In the genomic region with DNA sequence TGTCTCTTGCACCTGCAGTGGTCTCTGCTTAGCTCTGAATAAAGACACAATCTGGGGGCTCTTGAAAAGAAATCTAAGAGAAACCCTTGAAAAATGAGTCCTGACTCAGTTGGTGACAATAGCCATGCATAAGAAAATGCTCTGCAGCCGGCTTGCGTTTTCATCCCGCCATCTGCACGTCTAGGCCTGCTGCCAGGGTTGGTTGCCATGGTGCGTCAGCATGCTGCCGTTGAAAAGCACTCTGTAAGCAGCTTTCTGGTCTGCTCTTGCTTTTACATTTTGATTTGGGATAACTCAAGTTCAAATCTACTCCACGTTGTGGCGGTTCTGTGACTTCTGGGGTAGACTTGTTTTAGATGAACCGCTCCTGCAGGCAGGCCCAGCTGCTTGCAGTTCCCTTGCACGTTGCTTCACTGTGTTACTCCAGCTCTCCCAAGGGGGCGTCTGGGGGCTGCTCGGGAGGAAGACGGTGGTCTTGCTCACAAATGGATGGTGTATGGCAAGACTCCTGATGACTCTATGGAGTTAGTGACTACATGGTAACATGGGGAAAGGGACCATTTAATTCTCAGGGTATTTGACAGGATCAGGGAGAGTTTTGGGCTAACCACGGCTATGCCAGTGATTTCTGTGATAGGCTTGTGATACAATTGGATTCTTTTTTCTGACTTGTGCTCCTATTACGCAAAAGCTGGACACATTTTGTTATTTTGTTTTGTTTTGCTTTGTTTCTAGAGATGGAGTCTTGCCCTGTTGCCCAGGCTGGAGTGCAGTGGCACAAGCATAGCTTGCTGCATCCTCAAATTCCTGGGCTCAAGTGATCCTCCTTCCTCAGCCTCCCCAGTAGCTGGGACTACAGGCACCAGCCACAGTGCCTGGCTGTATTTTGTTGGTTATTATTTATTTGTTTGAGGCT, we compare ENCODE assay signal across 9 cellular contexts. TPM values are rescaled to one million over a fixed set of nuclear protein-coding genes. Genes with fewer than 3 reads are reported as not detected.
A peak's percentile ranks its signal among the peaks of the same experiment; 100 is the strongest.
DNase-seq lines count a peak whose midpoint lies in the region; ATAC-seq and TF ChIP-seq lines count a peak whose summit lies in the region.
"Had no signal": no experiment of that assay in that cellular context is flagged by ENCODE, and none has a peak within 500 bp of the region (broad histone marks: within the 10 kb centered on the region; RNA-seq: fewer than 3 reads in every experiment).

No MANE protein-coding gene starts in this region.

- H3K4me3 ChIP-seq in left lung = no peak overlapping the region
- H3K4me3 ChIP-seq in aorta (ENCODE audit: low read length in 2 of 2) = no peak overlapping the region
- no peak overlapping the region for H3K4me3 ChIP-seq in spleen

- H3K9me3 ChIP-seq in left lung = no peaks in the 10 kb centered on the region
- H3K9me3 ChIP-seq in aorta (ENCODE audit: control insufficient read depth, low read length) = no peaks in the 10 kb centered on the region
- H3K9me3 ChIP-seq in spleen = no peaks in the 10 kb centered on the region

- H3K4me3 Mint-ChIP-seq in MCF 10A (ENCODE audit: unreplicated experiment) = no peak overlapping the region

- no peaks in the 10 kb centered on the region for H3K4me1 Mint-ChIP-seq in MCF 10A (ENCODE audit: insufficient read depth, unreplicated experiment)

- H3K36me3 ChIP-seq in left lung (no peaks in the 10 kb centered on the region), aorta (ENCODE audit: control insufficient read depth in 1 of 2, insufficient read depth in 2 of 2, low read length in 1 of 2) (no peaks in the 10 kb centered on the region), spleen (peaks cover 0 to 1% (median 0%) of the 10 kb centered on the region in 6 donors)

- H3K27me3 ChIP-seq in left lung (no peaks in the 10 kb centered on the region), aorta (ENCODE audit: control insufficient read depth in 1 of 2, insufficient read depth in 2 of 2, low read length in 1 of 2) (no peaks in the 10 kb centered on the region), spleen (replicated peaks in 1 of 7) (no peaks in the 10 kb centered on the region)

- 16 to 21% methylated on average over 15 of the region's 15 CpGs for WGBS in aorta, 2 donors
- WGBS in spleen, 5 donors = 42 to 72% (median 63%) methylated on average over 15 of the region's 15 CpGs

- POLR2A ChIA-PET in MCF 10A (lab: Yijun Ruan, JAX) = interaction anchor here (0.7 to 1.0 kb wide), 4 partner anchors 13 to 157 kb away, joined by 3 to 5 read pairs (median 3); no protein-coding TSS in a partner anchor

- DNase-seq in DMS53 (lab: John Stamatoyannopoulos, UW) (peak; percentile 79), DMS53 treated with DMSO at 0.1 percent for 48 hours (lab: John Stamatoyannopoulos, UW; ENCODE audit: unreplicated experiment) (no peak), MCF 10A (ENCODE audit: unreplicated experiment) (peak; percentile 32), left lung (peak; percentile 65 to 84), aorta (peak; percentile 91 to 92), OCI-M2 (lab: John Stamatoyannopoulos, UW; ENCODE audit: unreplicated experiment) (no peak), spleen (no peak)
- DNase-seq in activated CD4-positive, alpha-beta T cell treated with anti-CD3 and anti-CD28 coated beads for 1 hour = no peak

- H3K27ac ChIP-seq in left lung (no peak overlapping the region), aorta (ENCODE audit: low read depth in 1 of 2, low read length in 2 of 2) (no peak overlapping the region), spleen (no peak overlapping the region)
- H3K27ac ChIP-seq: 22Rv1 had no signal

- H3K9me3 Mint-ChIP-seq in MCF 10A (ENCODE audit: unreplicated experiment) = no peaks in the 10 kb centered on the region

- CTCF ChIA-PET in MCF 10A (lab: Yijun Ruan, JAX) = interaction anchor here (0.9 to 17.9 kb wide), 5 partner anchors 9 to 295 kb away, joined by 4 to 341 read pairs (median 7); no protein-coding TSS in a partner anchor

- no TSS peak for BruUV-seq in MCF 10A (replicated peaks; lab: Mats Ljungman, UMichigan)

- intact Hi-C loops in MCF 10A (cut with micrococcal nuclease) (no loop called here), left lung (cut with DNase I) (loop anchor here in 1 of 2 donors (10.0 kb wide), 1 partner anchor 290 kb away; no protein-coding TSS in a partner anchor), aorta (cut with DNase I) (no loop called here), spleen (cut with DNase I; ENCODE audit: low total_unique reads) (no loop called here)

- ATAC-seq in left lung (peak; percentile 70), aorta (ENCODE audit: low FRiP score) (peak; percentile 51)

- H3K27ac Mint-ChIP-seq in MCF 10A (ENCODE audit: low read depth, unreplicated experiment) = no peak overlapping the region

- no peak for TF ChIP-seq POLR2A in spleen (IDR thresholded peaks at IDR 0.05)

- TF ChIP-seq CTCF in MCF 10A (IDR thresholded peaks at IDR 0.05; ENCODE audit: unreplicated experiment) = no peak
- TF ChIP-seq CTCF in left lung (IDR thresholded peaks at IDR 0.05) = no peak
- no peak for TF ChIP-seq CTCF in spleen (IDR thresholded peaks at IDR 0.05 in 8 of 11, conservative IDR thresholded peaks at IDR 0.05 in 3 of 11)

- no peaks in the 10 kb centered on the region for H3K36me3 Mint-ChIP-seq in MCF 10A (ENCODE audit: insufficient read depth, unreplicated experiment)

- no peaks in the 10 kb centered on the region for H3K27me3 Mint-ChIP-seq in MCF 10A (ENCODE audit: insufficient read depth, unreplicated experiment)

- peaks cover 0 to 22% of the 10 kb centered on the region in 2 donors for H3K4me1 ChIP-seq in left lung
- no peaks in the 10 kb centered on the region for H3K4me1 ChIP-seq in aorta (ENCODE audit: control insufficient read depth in 1 of 2, insufficient read depth in 2 of 2, low read length in 2 of 2)
- H3K4me1 ChIP-seq in spleen = peaks cover 0 to 38% (median 14%) of the 10 kb centered on the region in 6 donors

RNA-seq across cellular contexts. Expression of gene WNT5B, which starts 15.8 kb away (rescaled TPM):
- 0.21 and 0.44 TPM in 2 replicates for total RNA-seq in MCF 10A (2022)
- 1 to 10 TPM; 3.3 to 4.5 TPM for total RNA-seq in left lung
- total RNA-seq in aorta = 10 to 100 TPM in 1 of 2 donors, 1 to 10 TPM in 1; 4.2 to 11.2 TPM
- 1 to 10 TPM in 1 of 2 donors, under 1 TPM in 1; 0.88 to 1.3 TPM for polyA plus RNA-seq in aorta
- total RNA-seq in spleen = 1 to 10 TPM; 3.9 to 8.7 (median 5.0) TPM
- polyA plus RNA-seq in spleen = 1 to 10 TPM; 1.1 to 1.8 (median 1.7) TPM

RNA-seq across cellular contexts. Expression of gene ADIPOR2, which starts 46.1 kb away (rescaled TPM):
- total RNA-seq in MCF 10A (2022) (50.4 and 58.5 TPM in 2 replicates), left lung (10 to 100 TPM; 52.9 to 66.8 TPM), aorta (10 to 100 TPM; 47.6 to 50.5 TPM), spleen (10 to 100 TPM; 34.8 to 43.7 (median 39.9) TPM)
- polyA plus RNA-seq in aorta (10 to 100 TPM; 14.8 to 15.8 TPM), spleen (10 to 100 TPM; 12.9 to 19.5 (median 15.7) TPM)

RNA-seq across cellular contexts. Expression of gene FBXL14, which starts 50.4 kb away (rescaled TPM):
- total RNA-seq in MCF 10A (2022) = 9.4 and 10.1 TPM in 2 replicates
- 10 to 100 TPM; 11.5 to 15.5 TPM for total RNA-seq in left lung
- 10 to 100 TPM in 1 of 2 donors, 1 to 10 TPM in 1; 8.0 to 13.2 TPM for total RNA-seq in aorta
- 1 to 10 TPM; 2.8 to 7.1 TPM for polyA plus RNA-seq in aorta
- total RNA-seq in spleen = 10 to 100 TPM; 13.0 to 21.4 (median 19.8) TPM
- polyA plus RNA-seq in spleen = 10 to 100 TPM in 1 of 3 donors, 1 to 10 TPM in 2; 1.9 to 10.1 (median 5.0) TPM

Comparison
In these comparisons a context has a peak if more than half of its experiments do, and no peak if none do; other contexts are left out.
1. DNase-seq: peak in DMS53 (single experiment), MCF 10A (single experiment), left lung (2 of 2) and aorta (2 of 2); none in DMS53 treated with DMSO at 0.1 percent for 48 hours (single experiment), OCI-M2 (single experiment), activated CD4-positive, alpha-beta T cell treated with anti-CD3 and anti-CD28 coated beads for 1 hour (single experiment) and spleen (single experiment).